Comparison of ENCODE assay signal across 15 cellular contexts in genomic region chr5:68012429-68012828, GRCh38.
"Had no signal": no experiment of that assay in that cellular context is flagged by ENCODE, and none has a peak within 500 bp of the region (broad histone marks: within the 10 kb centered on the region; RNA-seq: fewer than 3 reads in every experiment).

No MANE protein-coding gene starts in this region.

- H3K9me3 Mint-ChIP-seq: activated T-helper 2 cell treated with anti-CD3 and anti-CD28 coated beads, Interferon-gamma antibody, Interleukin-2, Interleukin-4, amounts not matched to agents 10 μg/mL and 5 μg/mL and 100 μg/mL, durations not matched to agents 14 hours and 24 hours and 36 hours had no signal

- H3K4me3 ChIP-seq: adrenal gland, body of pancreas, heart left ventricle, thyroid gland had no signal

- ATAC-seq: body of pancreas, esophagus mucosa, heart left ventricle had no signal

- H3K4me1 ChIP-seq: adrenal gland, body of pancreas, heart left ventricle, thyroid gland had no signal

- H3K36me3 ChIP-seq: adrenal gland, heart left ventricle, thyroid gland had no signal

- H3K27me3 ChIP-seq: adrenal gland, body of pancreas, heart left ventricle, thyroid gland had no signal

- H3K36me3 Mint-ChIP-seq: naive B cell had no signal

- H3K4me3 Mint-ChIP-seq: endodermal cell, naive B cell had no signal

- H3K9me3 ChIP-seq: adrenal gland, body of pancreas, heart left ventricle, thyroid gland had no signal

- H3K27ac Mint-ChIP-seq: activated T-helper 2 cell treated with anti-CD3 and anti-CD28 coated beads, Interferon-gamma antibody, Interleukin-2, Interleukin-4, amounts not matched to agents 10 μg/mL and 5 μg/mL and 100 μg/mL, durations not matched to agents 14 hours and 24 hours and 36 hours; endodermal cell; naive B cell had no signal

- H3K27ac ChIP-seq: adrenal gland, body of pancreas, heart left ventricle, thyroid gland had no signal

- DNase-seq: activated CD4-positive, alpha-beta T cell treated with anti-CD3 and anti-CD28 coated beads for 4 hours; activated naive CD4-positive, alpha-beta T cell treated with anti-CD3 and anti-CD28 coated beads, Interleukin-2, amount 50 U/mL, for 16 hours; adrenal gland; body of pancreas; cerebellar nuclear complex; endodermal cell; foreskin melanocyte; heart left ventricle; kidney; naive B cell; small intestine; T-helper 1 cell; thyroid gland had no signal
